8 cellular contexts compared by ENCODE assay signal in genomic region chr19:3369337-3370213, GRCh38. TPM values are rescaled to one million over a fixed set of nuclear protein-coding genes. Genes with fewer than 3 reads are reported as not detected.
DNase-seq lines count a peak whose midpoint lies in the region; ATAC-seq, FAIRE-seq and TF ChIP-seq lines count a peak whose summit lies in the region.

No MANE protein-coding gene starts in this region.

- H3K79me2 ChIP-seq in Karpas-422 (ENCODE audit: low read length): no peaks in the 10 kb centered on the region

- TF ChIP-seq RAD21 in A549 (conservative IDR thresholded peaks at IDR 0.05 in 1 of 2, IDR thresholded peaks at IDR 0.05 in 1 of 2): no peak

- H4K20me1 ChIP-seq in Karpas-422 (ENCODE audit: insufficient read depth, low read depth, low read length): peaks cover 60% of the 10 kb centered on the region; the same call in 1 of the 2 replicates

- TF ChIP-seq CTCF in A549 (IDR thresholded peaks at IDR 0.05): no peak
- TF ChIP-seq CTCF in ascending aorta (IDR thresholded peaks at IDR 0.05): peak in 1 of 3 experiments; percentile 10
- TF ChIP-seq CTCF in spleen (IDR thresholded peaks at IDR 0.05 in 8 of 11, conservative IDR thresholded peaks at IDR 0.05 in 3 of 11): no peak

- TF ChIP-seq POLR2A in A549 (IDR thresholded peaks at IDR 0.05; ENCODE audit: low read length) (no peak), spleen (IDR thresholded peaks at IDR 0.05) (no peak)

- peak overlapping the region; percentile 99 to 100 for H3K27ac ChIP-seq in A549
- H3K27ac ChIP-seq in ascending aorta: peak overlapping the region; percentile 100
- peak overlapping the region; percentile 19 to 96 (median 90) for H3K27ac ChIP-seq in spleen
- no peak overlapping the region for H3K27ac ChIP-seq in Karpas-422 (ENCODE audit: low read length)

- peak overlapping the region; percentile 83 for H3K4me3 ChIP-seq in A549
- H3K4me3 ChIP-seq in H7 (ENCODE audit: insufficient read depth, low read depth, low read length): peak overlapping the region; percentile 27
- peak overlapping the region; percentile 99 for H3K4me3 ChIP-seq in ascending aorta
- H3K4me3 ChIP-seq in iPS-15b (ENCODE audit: low read depth, low read length): peak overlapping the region; percentile 37
- peak overlapping the region; percentile 10 to 84 (median 24) for H3K4me3 ChIP-seq in spleen
- no peak overlapping the region for H3K4me3 ChIP-seq in Karpas-422 (ENCODE audit: low read length)

- WGBS in A549 (ENCODE audit: missing lambda C conversion rate): 19% methylated on average over 34 of the region's 42 CpGs
- WGBS in spleen, 5 donors: 13 to 29% (median 23%) methylated on average over 41 to 42 of the region's 42 CpGs

- no peaks in the 10 kb centered on the region for H3K9me2 ChIP-seq in Karpas-422 (replicated peaks; ENCODE audit: insufficient read depth, low read length)

- no peak for TF ChIP-seq EP300 in A549 (IDR thresholded peaks at IDR 0.05)

- H3K4me1 ChIP-seq in A549 (peaks cover 41% of the 10 kb centered on the region), ascending aorta (peaks cover 21 to 31% of the 10 kb centered on the region in 2 donors), iPS-15b (ENCODE audit: control insufficient read depth, insufficient read depth, low read length) (peaks cover 2% of the 10 kb centered on the region), spleen (peaks cover 27 to 98% (median 83%) of the 10 kb centered on the region in 6 donors), Karpas-422 (ENCODE audit: low read length) (no peaks in the 10 kb centered on the region)

- no peak overlapping the region for H2AFZ ChIP-seq in Karpas-422 (ENCODE audit: low read length)

- ATAC-seq in A549 (peak in 1 of 2 experiments; percentile 21; a peak in 3 of 6 replicates), GM19395 (IDR thresholded peaks at IDR 0.05; ENCODE audit: unreplicated experiment) (no peak)

- H3K27me3 ChIP-seq in H7 (ENCODE audit: control insufficient read depth, insufficient read depth, low read length): peaks cover 80% of the 10 kb centered on the region
- no peaks in the 10 kb centered on the region for H3K27me3 ChIP-seq in ascending aorta
- H3K27me3 ChIP-seq in iPS-15b (ENCODE audit: control insufficient read depth, insufficient read depth, low read length): peaks cover 85% of the 10 kb centered on the region
- H3K27me3 ChIP-seq in spleen (replicated peaks in 1 of 7): peaks cover 0 to 21% (median 0%) of the 10 kb centered on the region in 7 donors
- no peaks in the 10 kb centered on the region for H3K27me3 ChIP-seq in Karpas-422 (ENCODE audit: low read length)

- DNase-seq in A549 (ENCODE audit: low read depth in 1 of 2, low spot score in 1 of 2) (no peak), H7 (peak; percentile 82), ascending aorta (ENCODE audit: low spot score in 2 of 2) (peak; percentile 58 to 92), spleen (peak; percentile 84), Karpas-422 (no peak), HUDEP-2 (lab: John Stamatoyannopoulos, UW; ENCODE audit: unreplicated experiment in 76 of 76) (no peak)

- H3K9ac ChIP-seq in iPS-15b (ENCODE audit: low read depth, low read length): no peak overlapping the region
- H3K9ac ChIP-seq in Karpas-422 (ENCODE audit: low read length): no peak overlapping the region

- CTCF ChIA-PET in A549 (lab: Yijun Ruan, JAX): interaction anchor here (1.3 to 1.4 kb wide), 2 partner anchors 27 to 100 kb away, joined by 3 to 5 read pairs; no protein-coding TSS in a partner anchor

- H3K36me3 ChIP-seq in H7 (replicated peaks; ENCODE audit: control insufficient read depth, insufficient read depth, low read length) (no peaks in the 10 kb centered on the region), ascending aorta (no peaks in the 10 kb centered on the region), iPS-15b (ENCODE audit: control insufficient read depth, insufficient read depth, low read length) (peaks cover 2% of the 10 kb centered on the region), spleen (no peaks in the 10 kb centered on the region), Karpas-422 (ENCODE audit: insufficient read depth, low read length) (no peaks in the 10 kb centered on the region)

- intact Hi-C loops in ascending aorta (cut with DNase I) (loop anchor here (1.0 to 5.0 kb wide), 2 partner anchors 18 to 83 kb away; no protein-coding TSS in a partner anchor), spleen (cut with DNase I; ENCODE audit: low total_unique reads) (loop anchor here (10.0 kb wide), 1 partner anchor 55 kb away; no protein-coding TSS in a partner anchor)

- POLR2A ChIA-PET in A549 (lab: Yijun Ruan, JAX): no interaction called here

- no peak for FAIRE-seq in A549 (lab: Jason Lieb, UNC)

- no peaks in the 10 kb centered on the region for H3K9me3 ChIP-seq in A549
- H3K9me3 ChIP-seq in ascending aorta: no peaks in the 10 kb centered on the region
- H3K9me3 ChIP-seq in iPS-15b (ENCODE audit: control insufficient read depth, insufficient read depth, low read length): no peaks in the 10 kb centered on the region
- H3K9me3 ChIP-seq in spleen: no peaks in the 10 kb centered on the region
- no peaks in the 10 kb centered on the region for H3K9me3 ChIP-seq in Karpas-422 (ENCODE audit: low read length)

- H3K4me2 ChIP-seq in A549 (peak overlapping the region; percentile 99), Karpas-422 (ENCODE audit: low read depth, low read length, poor library complexity, severe bottlenecking) (no peak overlapping the region)

TF ChIP-seq in A549, 52 proteins besides CTCF, POLR2A, EP300 and RAD21:
- TF ChIP-seq ZNF302 (CRISPR knock-in tag; IDR thresholded peaks at IDR 0.05): no peak
- 0 out of 5 replicates have a peak, but pooled peaks of 1 of the 2 experiments have one; percentile 4 for TF ChIP-seq JUN (IDR thresholded peaks at IDR 0.05)
- TF ChIP-seq CBX2 (IDR thresholded peaks at IDR 0.05; ENCODE audit: borderline replicate concordance, low read depth): no peak

RNA-seq across cellular contexts. Expression of gene NFIC, which starts 3.2 kb away (rescaled TPM):
- polyA plus RNA-seq in A549 (2011; rRNA removed): 2.6 and 4.7 TPM in 2 replicates
- polyA plus RNA-seq in A549 (2012; cell fraction: cytosol; rRNA removed): 8.9 and 14.2 TPM in 2 replicates
- 20.1 and 22.9 TPM in 2 replicates for polyA plus RNA-seq in A549 (2012; cell fraction: nucleus; rRNA removed)
- 34.6 to 36.4 TPM (median 34.9 TPM) in 3 replicates for polyA plus RNA-seq in A549 (2017; fragmentation: RNase III; extraction: RNeasy Plus Mini Kit Qiagen cat#74134 plus additional on column Dnase treatment)
- 10.5 and 14.6 TPM in 2 replicates for polyA minus RNA-seq in A549 (2011; rRNA and poly(A)+ RNA removed)
- 1.7 and 2.2 TPM in 2 replicates for total RNA-seq in H7 (2014; rRNA removed; shearing (Covaris generic))
- 194 TPM for total RNA-seq in ascending aorta
- 100 to 1,000 TPM in 2 of 7 donors, 10 to 100 TPM in 5; 65.4 to 125 (median 77.1) TPM for total RNA-seq in spleen
- 10 to 100 TPM in 1 of 3 donors, 1 to 10 TPM in 2; 4.1 to 23.4 (median 4.2) TPM for polyA plus RNA-seq in spleen
- total RNA-seq in Karpas-422 (2014; rRNA removed; shearing (Covaris generic); ENCODE audit: low replicate concordance): 0.82 and 4.4 TPM in 2 replicates

Comparison
In these comparisons a context has a peak if more than half of its experiments do, and no peak if none do; other contexts are left out.
1. DNase-seq: peak in H7 (single experiment), ascending aorta (2 of 2) and spleen (single experiment); none in A549 (0 of 2), Karpas-422 (single experiment) and HUDEP-2 (0 of 76).
2. RNA of gene NFIC, which starts 3.2 kb away (total RNA-seq): 194 TPM in ascending aorta (single experiment) and 65.4 to 125 TPM in spleen; 1.7 to 2.2 TPM in H7 and 0.82 to 4.4 TPM in Karpas-422; every median in the first group is over 10 times any median in the second.